2 cellular contexts compared by ENCODE assay signal in the genomic region with DNA sequence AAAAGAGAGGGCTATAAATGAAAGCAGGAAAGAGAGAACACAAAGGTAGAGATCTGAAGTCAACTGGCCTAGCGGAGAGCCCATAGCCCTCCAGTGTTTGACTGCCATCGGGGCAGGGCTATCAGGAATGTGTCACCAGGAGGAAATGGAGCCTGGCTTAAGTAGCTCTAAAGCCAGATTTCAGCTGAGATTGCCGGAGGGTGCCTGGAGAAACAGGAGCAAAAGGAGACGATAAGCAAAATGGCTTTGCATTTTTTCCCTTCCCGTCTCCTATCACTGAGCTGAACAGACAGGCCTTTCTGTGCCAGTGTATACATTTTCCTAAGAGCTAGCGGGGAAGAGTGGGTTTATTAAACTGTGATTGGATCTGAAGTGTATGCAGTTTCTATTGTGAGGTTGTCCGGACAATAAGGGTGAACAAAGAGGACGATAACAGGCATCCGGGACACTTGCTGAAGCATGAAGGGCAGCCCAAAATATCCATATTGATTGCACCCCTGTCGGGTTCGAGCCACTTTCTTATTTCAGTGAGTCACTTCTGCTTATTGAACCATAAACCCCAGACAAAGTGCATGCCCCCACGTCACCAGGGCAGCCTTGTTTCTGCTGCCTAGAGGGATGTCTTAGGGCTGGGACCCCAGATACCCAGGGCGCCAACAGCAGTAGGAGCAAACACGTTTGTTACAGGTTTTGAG.
TF ChIP-seq lines count a peak whose summit lies in the region.

No MANE protein-coding gene starts in this region.

TF ChIP-seq in GM23338, 12 proteins besides CTCF, POLR2A, EP300 and RAD21 (continued from another document):
- no peak for TF ChIP-seq ZNF462 (CRISPR knock-in tag; IDR thresholded peaks at IDR 0.05)
TF ChIP-seq in GM23338: peak in this region for 0.

TF ChIP-seq in SK-N-SH treated with all-trans-retinoic acid at 6 μM for 48 hours, 23 proteins besides CTCF, POLR2A, EP300 and RAD21:
- TF ChIP-seq PATZ1 (CRISPR knock-in tag; IDR thresholded peaks at IDR 0.05; ENCODE audit: borderline replicate concordance) (no peak), TCF4 (CRISPR knock-in tag; IDR thresholded peaks at IDR 0.05; ENCODE audit: borderline replicate concordance) (peak; percentile 62; the same call in 1 of the 2 replicates), RARB (CRISPR knock-in tag; IDR thresholded peaks at IDR 0.05) (no peak)
